In the genomic region with DNA sequence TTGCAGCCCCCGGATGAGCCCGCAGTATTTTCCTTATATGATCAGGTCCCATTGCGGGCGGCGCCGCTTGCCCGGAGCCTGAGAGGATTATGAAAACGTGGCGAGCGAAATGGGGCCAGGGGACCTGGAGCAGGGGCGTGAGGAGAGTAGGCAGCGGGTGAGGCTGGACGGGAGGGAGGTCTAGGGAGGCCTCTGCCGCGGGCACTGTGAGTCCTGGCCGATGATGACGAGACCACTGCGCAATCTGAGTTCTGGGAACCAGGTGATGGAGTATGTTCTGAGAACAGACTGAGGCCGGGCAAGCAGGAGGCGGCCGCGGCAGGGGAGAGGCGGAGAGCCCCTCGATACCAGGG, we compare ENCODE assay signal across 8 cellular contexts. TPM values are rescaled to one million over a fixed set of nuclear protein-coding genes. Genes with fewer than 3 reads are reported as not detected.
DNase-seq lines count a peak whose midpoint lies in the region; FAIRE-seq lines count a peak whose summit lies in the region.

No MANE protein-coding gene starts in this region.

- peak overlapping the region; percentile 2 for H2BK5ac ChIP-seq in mesendoderm (ENCODE audit: low read length)

- peak overlapping the region; percentile 47 for H3K4me3 ChIP-seq in mesendoderm (ENCODE audit: low read length)

- peaks cover 2% of the 10 kb centered on the region for H3K4me1 ChIP-seq in mesendoderm (ENCODE audit: control insufficient read depth, low read depth, low read length)

- H3K18ac ChIP-seq in mesendoderm (ENCODE audit: low read length), result peak overlapping the region; percentile 72

- H3K9ac ChIP-seq in mesendoderm (ENCODE audit: low read length), result peak overlapping the region; percentile 74

- no peaks in the 10 kb centered on the region for H3K27me3 ChIP-seq in mesendoderm (ENCODE audit: insufficient read depth, low read length, poor library complexity)

- peak overlapping the region; percentile 18 for H3K4me2 ChIP-seq in mesendoderm (ENCODE audit: low read length)

- peak overlapping the region; percentile 6 for H3K23ac ChIP-seq in mesendoderm (ENCODE audit: low read length)

- H4K5ac ChIP-seq in mesendoderm (ENCODE audit: low read length), result no peak overlapping the region

- FAIRE-seq in RCC 7860 (lab: Jason Lieb, UNC), result no peak

- H4K8ac ChIP-seq in mesendoderm (ENCODE audit: low read depth, low read length), result no peak overlapping the region

- H3K27ac ChIP-seq in mesendoderm (ENCODE audit: low read depth, low read length), result no peak overlapping the region

- H3K79me1 ChIP-seq in mesendoderm (ENCODE audit: low read length), result peaks cover 7% of the 10 kb centered on the region

- H3K56ac ChIP-seq in mesendoderm (ENCODE audit: low read length), result peak overlapping the region; percentile 85

- no CpG with 5 or more reads among the region's 24 CpGs for WGBS in mesendoderm (ENCODE audit: extremely low coverage, insufficient coverage, low lambda C conversion rate)

- H2AK5ac ChIP-seq in mesendoderm (ENCODE audit: low read length), result no peak overlapping the region

- no peak overlapping the region for H2BK120ac ChIP-seq in mesendoderm (ENCODE audit: low read depth, low read length)

- H3K79me2 ChIP-seq in mesendoderm (ENCODE audit: control insufficient read depth, insufficient read depth, low read length), result peaks cover 33% of the 10 kb centered on the region

- H3K36me3 ChIP-seq in mesendoderm (ENCODE audit: control insufficient read depth, insufficient read depth, low read length), result no peaks in the 10 kb centered on the region

- peak overlapping the region; percentile 87 for H3K4ac ChIP-seq in mesendoderm (ENCODE audit: low read depth, low read length)

- DNase-seq in ELR (ENCODE audit: low read depth), result peak; percentile 72
- peak; percentile 21 for DNase-seq in H4 (ENCODE audit: low spot score)
- DNase-seq in M059J (ENCODE audit: low read depth), result peak; percentile 61
- peak; percentile 6 for DNase-seq in activated CD4-positive, CD25-positive, alpha-beta regulatory T cell treated with anti-CD3 and anti-CD28 coated beads, Interleukin-2, amount 50 U/mL, for 16 hours (ENCODE audit: low read depth, low spot score)
- DNase-seq in effector CD4-positive, alpha-beta T cell, result peak; percentile 21
- DNase-seq in mesendoderm, result peak; percentile 71
- DNase-seq in stimulated activated CD8-positive, alpha-beta memory T cell treated with anti-CD3 and anti-CD28 coated beads, Interleukin-7, amount 100 ng/mL, for 4 hours (ENCODE audit: low read depth in 2 of 2), result peak; percentile 58 to 62
- no peak for DNase-seq in RCC 7860 (ENCODE audit: low spot score)

- no peak overlapping the region for H2BK15ac ChIP-seq in mesendoderm (replicated peaks; ENCODE audit: low read depth)

RNA-seq across cellular contexts. Expression of a gene that starts 0.8 kb away (rescaled TPM):
- 92.2 and 104 TPM in 2 replicates for total RNA-seq in H4 (2014; rRNA removed; shearing (Covaris generic))
- 44.2 and 59.3 TPM in 2 replicates for total RNA-seq in M059J (2014; rRNA removed; shearing (Covaris generic))
- 82.8 TPM for polyA plus RNA-seq in mesendoderm (2013, experiment 1 of 2)
- 80.7 TPM for polyA plus RNA-seq in mesendoderm (2013, experiment 2 of 2)
